20 cellular contexts compared by ENCODE assay signal in the genomic region with DNA sequence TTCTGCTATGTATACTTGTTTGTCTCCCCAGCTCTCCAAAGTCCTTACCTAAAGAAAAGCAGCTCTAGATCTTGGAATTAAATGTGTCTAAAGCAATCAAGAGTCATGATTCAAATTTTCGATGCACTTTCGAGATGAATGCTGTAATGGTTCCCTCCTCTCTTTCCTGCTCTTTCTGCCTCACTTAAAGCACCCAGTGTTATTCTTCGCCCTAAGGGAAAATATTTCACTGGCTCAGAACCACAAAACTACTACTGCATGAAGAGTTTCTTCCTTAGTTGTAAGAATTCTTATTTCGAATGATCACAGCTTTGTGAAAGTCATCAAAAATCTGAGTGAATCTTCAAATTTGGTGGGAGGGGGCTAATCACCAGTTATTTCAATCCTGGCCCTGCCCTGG. TPM values are rescaled to one million over a fixed set of nuclear protein-coding genes. Genes with fewer than 3 reads are reported as not detected.
DNase-seq lines count a peak whose midpoint lies in the region; ATAC-seq and TF ChIP-seq lines count a peak whose summit lies in the region.
"Had no signal": no experiment of that assay in that cellular context is flagged by ENCODE, and none has a peak within 500 bp of the region (broad histone marks: within the 10 kb centered on the region; RNA-seq: fewer than 3 reads in every experiment).

No MANE protein-coding gene starts in this region.

- dilution Hi-C loops in mammary epithelial cell (cut with HindIII; ENCODE audit: low sequenced_read_pairs), result no loop called here

- H3K27ac ChIP-seq in Karpas-422 (ENCODE audit: low read length), result peak overlapping the region; percentile 44
- H3K27ac ChIP-seq in mammary epithelial cell (ENCODE audit: insufficient read depth, low read depth, low read length), result no peak overlapping the region
- no peak overlapping the region for H3K27ac ChIP-seq in endodermal cell (ENCODE audit: low read depth, low read length)

- no peaks in the 10 kb centered on the region for H3K27me3 ChIP-seq in Karpas-422 (ENCODE audit: low read length)
- no peaks in the 10 kb centered on the region for H3K27me3 ChIP-seq in mammary epithelial cell (ENCODE audit: insufficient read depth, low read length)
- H3K27me3 ChIP-seq in endodermal cell (ENCODE audit: control insufficient read depth, insufficient read depth, low read length, poor library complexity, severe bottlenecking), result no peaks in the 10 kb centered on the region
- H3K27me3 ChIP-seq: MG63 had no signal

- H3K9ac ChIP-seq in Karpas-422 (ENCODE audit: low read length) (no peak overlapping the region), mammary epithelial cell (ENCODE audit: insufficient read depth, low read length) (no peak overlapping the region), endodermal cell (ENCODE audit: extremely low read depth, low read length, poor library complexity, severe bottlenecking) (no peak overlapping the region)

- H4K20me1 ChIP-seq in Karpas-422 (ENCODE audit: insufficient read depth, low read depth, low read length), result no peaks in the 10 kb centered on the region
- no peaks in the 10 kb centered on the region for H4K20me1 ChIP-seq in mammary epithelial cell (ENCODE audit: insufficient read depth, low read length)

- H2AFZ ChIP-seq in Karpas-422 (ENCODE audit: low read length), result no peak overlapping the region
- peak overlapping the region; percentile 10 for H2AFZ ChIP-seq in mammary epithelial cell (ENCODE audit: low read depth, low read length)

- H3K4me1 Mint-ChIP-seq in nephron, result peaks cover 58% of the 10 kb centered on the region
- no peaks in the 10 kb centered on the region for H3K4me1 Mint-ChIP-seq in endodermal cell
- H3K4me1 Mint-ChIP-seq: CD4-positive, CD25-positive, alpha-beta regulatory T cell had no signal

- H3K36me3 ChIP-seq in Karpas-422 (ENCODE audit: insufficient read depth, low read length), result peaks cover 6% of the 10 kb centered on the region; the same call in 1 of the 2 replicates
- peaks cover 3% of the 10 kb centered on the region for H3K36me3 ChIP-seq in mammary epithelial cell (ENCODE audit: insufficient read depth, low read length)
- H3K36me3 ChIP-seq in endodermal cell (ENCODE audit: control insufficient read depth, insufficient read depth, low read length), result peaks cover 15% of the 10 kb centered on the region

- H3K9me3 ChIP-seq in Karpas-422 (ENCODE audit: low read length) (no peaks in the 10 kb centered on the region), mammary epithelial cell (replicated peaks; ENCODE audit: insufficient read depth, low read length) (no peaks in the 10 kb centered on the region), endodermal cell (ENCODE audit: control insufficient read depth, low read length) (no peaks in the 10 kb centered on the region)
- H3K9me3 ChIP-seq: Caco-2, MG63 had no signal

- H3K9me2 ChIP-seq in Karpas-422 (replicated peaks; ENCODE audit: insufficient read depth, low read length), result no peaks in the 10 kb centered on the region

- H3K27me3 Mint-ChIP-seq in nephron (ENCODE audit: low read depth) (no peaks in the 10 kb centered on the region), endodermal cell (ENCODE audit: insufficient read depth) (no peaks in the 10 kb centered on the region)
- H3K27me3 Mint-ChIP-seq: CD4-positive, CD25-positive, alpha-beta regulatory T cell had no signal

- no peak for DNase-seq in Karpas-422
- peak; percentile 50 for DNase-seq in mammary epithelial cell
- DNase-seq in endodermal cell, result no peak
- DNase-seq in Ammon's horn (ENCODE audit: low spot score), result no peak
- no peak for DNase-seq in hepatic stellate cell (ENCODE audit: low spot score)
- DNase-seq: ACHN; Caco-2; CD4-positive, CD25-positive, alpha-beta regulatory T cell; GF-D8; H9; KG1; MG63; NCI-H1092; NCI-H2081 treated with DMSO at 0.1 percent for 48 hours; NK-92 treated with Interleukin-12 subunit alpha and Interleukin-12 subunit beta, amount 100 ng/mL, for 24 hours; RPMI8226; SHP77 treated with DMSO at 0.1 percent for 48 hours; T-helper 1 cell had no signal

- H3K27ac Mint-ChIP-seq in nephron (peak overlapping the region; percentile 6 to 81 (median 66)), endodermal cell (no peak overlapping the region)
- H3K27ac Mint-ChIP-seq: CD4-positive, CD25-positive, alpha-beta regulatory T cell; H9 had no signal

- no peaks in the 10 kb centered on the region for H3K9me3 Mint-ChIP-seq in nephron
- H3K9me3 Mint-ChIP-seq in endodermal cell, result no peaks in the 10 kb centered on the region
- H3K9me3 Mint-ChIP-seq: CD4-positive, CD25-positive, alpha-beta regulatory T cell; H9 had no signal

- ATAC-seq in HG03095 (IDR thresholded peaks at IDR 0.05; ENCODE audit: unreplicated experiment), result no peak

- CTCF ChIA-PET in mammary epithelial cell (lab: Charles Lee; ENCODE audit: low non-redundant PET), result interaction anchor here (0.7 kb wide), 1 partner anchor 13 kb away, joined by 5 read pairs; no protein-coding TSS in a partner anchor

- in situ Hi-C loops in mammary epithelial cell (cut with MboI; ENCODE audit: low sequenced_read_pairs in 2 of 2), result loop anchor here in 1 of 2 donors (25.0 kb wide), 1 partner anchor 168 kb away; no protein-coding TSS in a partner anchor

- no TSS peak for BruUV-seq in mammary epithelial cell (replicated peaks; lab: Mats Ljungman, UMichigan)

- H3K4me3 ChIP-seq in Karpas-422 (ENCODE audit: low read length) (no peak overlapping the region), mammary epithelial cell (replicated peaks in 1 of 3; ENCODE audit: insufficient read depth in 1 of 3, low read depth in 2 of 3, low read length in 3 of 3) (no peak overlapping the region), endodermal cell (ENCODE audit: low read length) (no peak overlapping the region)
- H3K4me3 ChIP-seq: MG63 had no signal

- peaks cover 22% of the 10 kb centered on the region; the same call in 1 of the 2 replicates for H3K79me2 ChIP-seq in Karpas-422 (ENCODE audit: low read length)
- no peaks in the 10 kb centered on the region for H3K79me2 ChIP-seq in mammary epithelial cell (ENCODE audit: insufficient read depth, low read length)

- TF ChIP-seq CTCF in mammary epithelial cell (conservative IDR thresholded peaks at IDR 0.05 in 1 of 2, IDR thresholded peaks at IDR 0.05 in 1 of 2; ENCODE audit: extremely low read depth in 1 of 2, insufficient read depth in 1 of 2, low read depth in 1 of 2, low read length in 2 of 2), result no peak
- TF ChIP-seq CTCF in nephron (IDR thresholded peaks at IDR 0.05; ENCODE audit: unreplicated experiment in 3 of 3), result no peak
- TF ChIP-seq CTCF in endodermal cell (conservative IDR thresholded peaks at IDR 0.05), result no peak

- H3K4me2 ChIP-seq in Karpas-422 (ENCODE audit: low read depth, low read length, poor library complexity, severe bottlenecking) (peak overlapping the region; percentile 40), mammary epithelial cell (ENCODE audit: insufficient read depth, low read depth, low read length) (no peak overlapping the region)

- H3K36me3 Mint-ChIP-seq in nephron (ENCODE audit: low read depth), result peaks cover 10% of the 10 kb centered on the region
- no peaks in the 10 kb centered on the region for H3K36me3 Mint-ChIP-seq in endodermal cell (ENCODE audit: low read depth)

- WGBS in mammary epithelial cell (ENCODE audit: low coverage, missing lambda C conversion rate), result 21% methylated on average over 4 of the region's 4 CpGs
- WGBS in endodermal cell (ENCODE audit: insufficient coverage in 1 of 2, insufficient read length in 1 of 2), 2 experiments, result 91 to 100% methylated on average over 1 to 4 of the region's 4 CpGs

- intact Hi-C loops in mammary epithelial cell (cut with micrococcal nuclease), result no loop called here

- H3K4me3 Mint-ChIP-seq in nephron, result no peak overlapping the region
- no peak overlapping the region for H3K4me3 Mint-ChIP-seq in endodermal cell
- H3K4me3 Mint-ChIP-seq: CD4-positive, CD25-positive, alpha-beta regulatory T cell; H9 had no signal

- H3K4me1 ChIP-seq in Karpas-422 (ENCODE audit: low read length), result peaks cover 59% of the 10 kb centered on the region
- peaks cover 6% of the 10 kb centered on the region for H3K4me1 ChIP-seq in mammary epithelial cell (ENCODE audit: insufficient read depth, low read length)
- no peaks in the 10 kb centered on the region for H3K4me1 ChIP-seq in endodermal cell (ENCODE audit: control insufficient read depth, insufficient read depth, low read length)
- H3K4me1 ChIP-seq: Caco-2 had no signal

RNA-seq across cellular contexts. Expression of a gene that starts 41.5 kb away (rescaled TPM):
- 22.6 and 50.5 TPM in 2 replicates for total RNA-seq in Karpas-422 (2014; rRNA removed; shearing (Covaris generic); ENCODE audit: low replicate concordance)
- total RNA-seq in mammary epithelial cell (10 to 100 TPM; 13.7 to 42.3 TPM), endodermal cell (10 to 100 TPM; 32.1 to 44.3 TPM)
- polyA plus RNA-seq in mammary epithelial cell, result 35.1 TPM
- polyA minus RNA-seq in mammary epithelial cell, result 23.7 TPM
- 48.1 TPM for polyA plus RNA-seq in endodermal cell (2013, experiment 1 of 2)
- polyA plus RNA-seq in endodermal cell (2013, experiment 2 of 2), result 41.4 TPM

RNA-seq across cellular contexts. Expression of a gene that starts 42.0 kb away (rescaled TPM):
- 9.0 and 16.0 TPM in 2 replicates for total RNA-seq in Karpas-422 (2014; rRNA removed; shearing (Covaris generic); ENCODE audit: low replicate concordance)
- 10 to 100 TPM; 18.0 to 32.2 TPM for total RNA-seq in mammary epithelial cell
- 21.8 TPM for polyA plus RNA-seq in mammary epithelial cell
- 75.5 TPM for polyA minus RNA-seq in mammary epithelial cell
- total RNA-seq in endodermal cell, result 10 to 100 TPM; 16.2 to 18.3 TPM
- polyA plus RNA-seq in endodermal cell (2013, experiment 1 of 2), result 10.0 TPM
- 8.9 TPM for polyA plus RNA-seq in endodermal cell (2013, experiment 2 of 2)
